22 cellular contexts compared by ENCODE assay signal in the genomic region with DNA sequence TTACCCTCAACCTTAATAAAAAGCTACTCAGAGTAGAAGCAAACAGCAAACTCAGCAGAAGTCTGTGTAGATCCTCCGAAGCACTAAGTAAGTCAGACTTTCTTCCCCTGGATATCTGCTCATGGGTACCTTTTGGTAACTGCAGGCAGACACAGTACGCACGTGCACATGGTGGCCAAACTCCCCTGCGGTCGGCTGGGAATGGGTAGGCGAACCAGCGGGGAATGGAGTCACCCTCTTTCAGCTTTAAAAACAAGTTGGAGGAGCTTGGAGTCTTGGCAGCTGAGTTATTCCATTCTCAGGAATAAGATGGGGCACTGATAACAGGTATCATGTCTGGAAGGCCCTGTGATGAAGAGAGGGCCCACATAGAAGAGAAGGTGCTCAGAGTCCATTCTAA.
"Had no signal": no experiment of that assay in that cellular context is flagged by ENCODE, and none has a peak within 500 bp of the region (broad histone marks: within the 10 kb centered on the region; RNA-seq: fewer than 3 reads in every experiment).

No MANE protein-coding gene starts in this region.

- H3K9me3 ChIP-seq: adrenal gland, ascending aorta, colonic mucosa, esophagus muscularis mucosa, prostate gland, tibial artery had no signal

- H3K27me3 ChIP-seq: adrenal gland, ascending aorta, brain microvascular endothelial cell, colonic mucosa, dorsolateral prefrontal cortex, esophagus muscularis mucosa, tibial artery had no signal

- H3K36me3 Mint-ChIP-seq: activated naive CD8-positive, alpha-beta T cell; natural killer cell had no signal

- H3K9me3 Mint-ChIP-seq: activated T-helper 1 cell treated with anti-CD3 and anti-CD28 coated beads, Interleukin-12 subunit alpha, Interleukin-12 subunit beta, Interleukin-2, Interleukin-4 antibody, amounts not matched to agents 30 ng/mL and 10 ng/mL and 1 ng/mL, durations not matched to agents 14 hours and 24 hours and 36 hours; natural killer cell; WTC11 had no signal

- H3K4me3 Mint-ChIP-seq: activated naive CD8-positive, alpha-beta T cell; activated T-helper 1 cell treated with anti-CD3 and anti-CD28 coated beads, Interleukin-12 subunit alpha, Interleukin-12 subunit beta, Interleukin-2, Interleukin-4 antibody, amounts not matched to agents 30 ng/mL and 10 ng/mL and 1 ng/mL, durations not matched to agents 14 hours and 24 hours and 36 hours; natural killer cell; WTC11 had no signal

- H3K27ac Mint-ChIP-seq: activated naive CD8-positive, alpha-beta T cell; activated T-helper 1 cell treated with anti-CD3 and anti-CD28 coated beads, Interleukin-12 subunit alpha, Interleukin-12 subunit beta, Interleukin-2, Interleukin-4 antibody, amounts not matched to agents 30 ng/mL and 10 ng/mL and 1 ng/mL, durations not matched to agents 14 hours and 24 hours and 36 hours; natural killer cell; WTC11 had no signal

- DNase-seq: activated CD4-positive, alpha-beta T cell treated with anti-CD3 and anti-CD28 coated beads, Interleukin-2, amount 50 U/mL, for 48 hours; brain microvascular endothelial cell; colonic mucosa; glutamatergic neuron; hippocampal formation; kidney glomerular epithelial cell; left ventricle myocardium superior; mammary epithelial cell; midbrain; natural killer cell; stimulated activated CD4-positive, alpha-beta T cell treated with anti-CD3 and anti-CD28 coated beads, Interleukin-12 subunit alpha, Interleukin-12 subunit beta, amount 100 ng/mL, for 4 hours; stimulated activated CD4-positive, alpha-beta T cell treated with anti-CD3 and anti-CD28 coated beads, Interleukin-4, amount 100 ng/mL, for 4 hours; stimulated activated naive CD8-positive, alpha-beta T cell treated with anti-CD3 and anti-CD28 coated beads, Interleukin-15, Interleukin-2, amounts not matched to agents 100 U/mL and 50 U/mL, for 24 hours had no signal

- ATAC-seq: left ventricle myocardium superior; natural killer cell; stimulated activated naive CD8-positive, alpha-beta T cell treated with anti-CD3 and anti-CD28 coated beads, Interleukin-15, Interleukin-2, amounts not matched to agents 100 U/mL and 50 U/mL, for 24 hours; WTC11 had no signal

- H3K4me3 ChIP-seq: adrenal gland, ascending aorta, colonic mucosa, dorsolateral prefrontal cortex, esophagus muscularis mucosa, prostate gland, tibial artery had no signal

- H3K36me3 ChIP-seq: adrenal gland, ascending aorta, brain microvascular endothelial cell, colonic mucosa, esophagus muscularis mucosa, prostate gland, tibial artery had no signal

- H3K27me3 Mint-ChIP-seq: activated naive CD8-positive, alpha-beta T cell had no signal

- H3K27ac ChIP-seq: adrenal gland, ascending aorta, brain microvascular endothelial cell, colonic mucosa, dorsolateral prefrontal cortex, esophagus muscularis mucosa, tibial artery had no signal
